In genomic region chr7:26694156-26694555, GRCh38 we compare ENCODE assay signal across 17 cellular contexts.
"Had no signal": no experiment of that assay in that cellular context is flagged by ENCODE, and none has a peak within 500 bp of the region (broad histone marks: within the 10 kb centered on the region; RNA-seq: fewer than 3 reads in every experiment).

No MANE protein-coding gene starts in this region.

- DNase-seq: activated B cell treated with CpG ODN at 0.5 μM for 24 hours; activated CD4-positive, alpha-beta T cell treated with anti-CD3 and anti-CD28 coated beads for 48 hours; activated CD8-positive, alpha-beta memory T cell treated with anti-CD3 and anti-CD28 coated beads, Interleukin-2, amount 50 U/mL, for 4 hours; activated CD8-positive, alpha-beta T cell treated with anti-CD3 and anti-CD28 coated beads, Interleukin-2, amount 10 ng/mL, durations not matched to agents 7 days and 5 days; activated effector memory CD4-positive, alpha-beta T cell treated with anti-CD3 and anti-CD28 coated beads, Interleukin-2, amount 50 U/mL, for 16 hours; activated T-cell treated with anti-CD3 and anti-CD28 coated beads, Interleukin-2, amount 50 U/mL, for 48 hours; dorsolateral prefrontal cortex; endodermal cell; erythroblast; natural killer cell; posterior cingulate gyrus; retina; stimulated activated CD4-positive, alpha-beta T cell treated with anti-CD3 and anti-CD28 coated beads, Interleukin-2, amount 100 ng/mL, for 48 hours; stimulated activated naive B cell treated with anti-CD40 and anti-IgM and Interleukin-4, amounts not matched to agents 10 μg/mL and 1 μg/mL and 100 μg/mL, for 72 hours; thyroid gland had no signal

- H3K9me3 ChIP-seq: thyroid gland had no signal

- H3K36me3 ChIP-seq: thyroid gland had no signal

- H3K4me3 ChIP-seq: dorsolateral prefrontal cortex, hepatocyte, thyroid gland had no signal

- H3K4me1 ChIP-seq: thyroid gland had no signal

- H3K27me3 ChIP-seq: hepatocyte, thyroid gland had no signal

- ATAC-seq: activated CD8-positive, alpha-beta T cell treated with anti-CD3 and anti-CD28 coated beads, Interleukin-2, amount 10 ng/mL, durations not matched to agents 7 days and 5 days; left lobe of liver; natural killer cell; stimulated activated naive B cell treated with anti-CD40 and anti-IgM and Interleukin-4, amounts not matched to agents 10 μg/mL and 1 μg/mL and 100 μg/mL, for 72 hours had no signal
